19 cellular contexts compared by ENCODE assay signal in genomic region chr2:232925769-232926163, GRCh38.
"Had no signal": no experiment of that assay in that cellular context is flagged by ENCODE, and none has a peak within 500 bp of the region (broad histone marks: within the 10 kb centered on the region; RNA-seq: fewer than 3 reads in every experiment).

No MANE protein-coding gene starts in this region.

- H3K4me1 Mint-ChIP-seq: activated naive CD8-positive, alpha-beta T cell treated with anti-CD3 and anti-CD28 coated beads, Interleukin-2, amount 10 ng/mL, durations not matched to agents 7 days and 5 days had no signal

- ATAC-seq: activated CD8-positive, alpha-beta T cell treated with anti-CD3 and anti-CD28 coated beads for 36 hours; left lobe of liver; right lobe of liver; stimulated activated effector memory CD8-positive, alpha-beta T cell treated with anti-CD3 and anti-CD28 coated beads, Interleukin-12 subunit alpha, Interleukin-12 subunit beta, amount 100 ng/mL, for 72 hours had no signal

- H2AFZ ChIP-seq: parathyroid adenoma had no signal

- H3K36me3 ChIP-seq: gastrocnemius medialis, stomach, upper lobe of left lung had no signal

- H3K79me2 ChIP-seq: parathyroid adenoma had no signal

- H3K4me3 ChIP-seq: gastrocnemius medialis, lung, right lobe of liver, smooth muscle cell, stomach, testis, upper lobe of left lung had no signal

- H3K9ac ChIP-seq: parathyroid adenoma had no signal

- H3K4me1 ChIP-seq: parathyroid adenoma, testis had no signal

- DNase-seq: activated CD4-positive, alpha-beta T cell treated with anti-CD3 and anti-CD28 coated beads, Interleukin-2, amount 10 ng/mL, durations not matched to agents 24 days and 14 days; activated CD8-positive, alpha-beta T cell treated with anti-CD3 and anti-CD28 coated beads for 36 hours; activated naive CD4-positive, alpha-beta T cell treated with Interleukin-2 at 50 U/mL for 16 hours; activated naive CD8-positive, alpha-beta T cell treated with anti-CD3 and anti-CD28 coated beads, Interleukin-2, amount 10 ng/mL, durations not matched to agents 7 days and 5 days; activated T-cell treated with anti-CD3 and anti-CD28 coated beads, Interleukin-2, amount 50 U/mL, for 24 hours; central memory CD4-positive, alpha-beta T cell; erythroblast; right lobe of liver; stimulated activated CD4-positive, alpha-beta T cell treated with anti-CD3 and anti-CD28 coated beads, Interleukin-4, amount 100 ng/mL, for 24 hours; stomach; testis; upper lobe of left lung had no signal

- H3K4me2 ChIP-seq: smooth muscle cell had no signal

- H3K9me3 ChIP-seq: gastrocnemius medialis, right lobe of liver, stomach, testis, upper lobe of left lung had no signal

- H3K27ac Mint-ChIP-seq: activated CD4-positive, alpha-beta T cell treated with anti-CD3 and anti-CD28 coated beads, Interleukin-2, amount 10 ng/mL, durations not matched to agents 24 days and 14 days; activated CD8-positive, alpha-beta T cell treated with anti-CD3 and anti-CD28 coated beads for 36 hours; activated naive CD8-positive, alpha-beta T cell treated with anti-CD3 and anti-CD28 coated beads, Interleukin-2, amount 10 ng/mL, durations not matched to agents 7 days and 5 days; activated T-cell treated with anti-CD3 and anti-CD28 coated beads, Interleukin-2, amount 50 U/mL, for 24 hours; activated T-helper 2 cell treated with anti-CD3 and anti-CD28 coated beads, Interferon-gamma antibody, Interleukin-2, Interleukin-4, amounts not matched to agents 10 μg/mL and 5 μg/mL and 100 μg/mL, durations not matched to agents 14 hours and 24 hours and 36 hours; stimulated activated effector memory CD8-positive, alpha-beta T cell treated with anti-CD3 and anti-CD28 coated beads, Interleukin-12 subunit alpha, Interleukin-12 subunit beta, amount 100 ng/mL, for 72 hours had no signal

- H3K4me3 Mint-ChIP-seq: activated CD4-positive, alpha-beta T cell treated with anti-CD3 and anti-CD28 coated beads, Interleukin-2, amount 10 ng/mL, durations not matched to agents 24 days and 14 days; activated naive CD8-positive, alpha-beta T cell treated with anti-CD3 and anti-CD28 coated beads, Interleukin-2, amount 10 ng/mL, durations not matched to agents 7 days and 5 days; activated T-cell treated with anti-CD3 and anti-CD28 coated beads, Interleukin-2, amount 50 U/mL, for 24 hours had no signal

- H3K36me3 Mint-ChIP-seq: activated naive CD8-positive, alpha-beta T cell treated with anti-CD3 and anti-CD28 coated beads, Interleukin-2, amount 10 ng/mL, durations not matched to agents 7 days and 5 days; stimulated activated effector memory CD8-positive, alpha-beta T cell treated with anti-CD3 and anti-CD28 coated beads, Interleukin-12 subunit alpha, Interleukin-12 subunit beta, amount 100 ng/mL, for 72 hours had no signal

- H3K27ac ChIP-seq: gastrocnemius medialis, parathyroid adenoma, right lobe of liver, stomach, testis, upper lobe of left lung had no signal

- H3K9me3 Mint-ChIP-seq: activated CD4-positive, alpha-beta T cell treated with anti-CD3 and anti-CD28 coated beads, Interleukin-2, amount 10 ng/mL, durations not matched to agents 24 days and 14 days; activated naive CD8-positive, alpha-beta T cell treated with anti-CD3 and anti-CD28 coated beads, Interleukin-2, amount 10 ng/mL, durations not matched to agents 7 days and 5 days; activated T-helper 2 cell treated with anti-CD3 and anti-CD28 coated beads, Interferon-gamma antibody, Interleukin-2, Interleukin-4, amounts not matched to agents 10 μg/mL and 5 μg/mL and 100 μg/mL, durations not matched to agents 14 hours and 24 hours and 36 hours; stimulated activated effector memory CD8-positive, alpha-beta T cell treated with anti-CD3 and anti-CD28 coated beads, Interleukin-12 subunit alpha, Interleukin-12 subunit beta, amount 100 ng/mL, for 72 hours had no signal

- H3K27me3 ChIP-seq: right lobe of liver, testis had no signal
